In the genomic region with DNA sequence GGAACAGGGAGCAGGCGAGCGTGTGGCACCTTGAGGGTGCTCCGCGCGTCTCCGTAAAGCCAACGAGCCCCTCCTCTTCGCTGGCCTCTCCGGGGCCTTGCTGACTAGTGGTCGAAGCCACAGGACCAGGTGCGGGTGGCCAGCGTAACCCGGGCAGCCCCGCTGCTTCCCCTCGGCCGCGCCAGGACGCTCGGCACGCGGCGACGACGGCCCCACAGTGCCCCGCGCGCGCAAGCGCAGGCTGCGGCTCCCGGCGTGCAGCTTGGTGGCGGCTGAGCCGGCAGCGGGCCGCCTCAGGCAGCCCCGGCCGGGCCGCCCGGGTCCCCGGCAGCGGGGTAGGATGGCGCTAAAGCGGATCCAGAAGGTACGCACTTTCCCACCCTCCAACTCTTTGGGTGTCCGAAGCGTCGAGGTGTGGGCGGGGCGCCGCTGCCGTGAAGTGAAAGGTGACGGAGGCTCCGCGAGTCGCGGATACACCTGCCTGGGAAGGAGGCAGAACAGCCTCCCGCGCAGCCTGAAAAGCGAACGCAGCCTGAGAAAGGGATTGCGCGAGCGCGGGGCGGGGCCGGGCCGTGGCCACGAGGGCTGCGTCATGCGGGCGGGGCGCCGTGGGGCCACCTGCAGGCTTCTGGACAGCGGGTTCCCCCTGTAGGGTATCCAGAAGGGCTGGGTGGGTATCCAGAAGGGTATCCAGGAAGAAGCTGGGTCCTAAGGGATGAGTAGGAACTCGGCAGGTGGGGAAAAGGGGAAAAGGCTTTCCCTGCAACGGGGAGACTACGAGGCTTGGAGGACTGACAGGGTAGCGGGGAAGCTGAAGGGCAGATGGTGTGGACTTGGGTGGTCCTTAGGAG, we compare ENCODE assay signal across 1 cellular context.
TF ChIP-seq lines count a peak whose summit lies in the region.

A gene (plus strand): TSS at position 244 of the 851 bp plus-strand sequence. CDS start 97 bp downstream, at position 341.

TF ChIP-seq in K562, 482 proteins besides CTCF, POLR2A, EP300 and RAD21 (continued from another document and continues in another):
- no peak for TF ChIP-seq U2AF2 (optimal IDR thresholded peaks at IDR 0.05; ENCODE audit: low read depth, low read length)
- TF ChIP-seq, protein P1, sequence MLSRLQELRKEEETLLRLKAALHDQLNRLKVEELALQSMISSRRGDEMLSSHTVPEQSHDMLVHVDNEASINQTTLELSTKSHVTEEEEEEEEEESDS (CRISPR knock-in tag; IDR thresholded peaks at IDR 0.05), result no peak
- TF ChIP-seq ZFP36 (IDR thresholded peaks at IDR 0.05; ENCODE audit: low read depth, low read length, partially characterized antibody), result no peak
- TF ChIP-seq ZKSCAN1 (IDR thresholded peaks at IDR 0.05; ENCODE audit: low read depth, low read length), result no peak
- no peak for TF ChIP-seq ZFPM2 (CRISPR knock-in tag; IDR thresholded peaks at IDR 0.05)
- no peak for TF ChIP-seq BMI1 (IDR thresholded peaks at IDR 0.05; ENCODE audit: low read length)
- TF ChIP-seq ZNF165 (CRISPR knock-in tag; IDR thresholded peaks at IDR 0.05; ENCODE audit: borderline replicate concordance), result no peak
- TF ChIP-seq NFIX (CRISPR knock-in tag; IDR thresholded peaks at IDR 0.05; ENCODE audit: low read depth), result no peak
- TF ChIP-seq SMAD1 (IDR thresholded peaks at IDR 0.05; ENCODE audit: low read depth, low read length, partially characterized antibody), result no peak
- TF ChIP-seq EZH2 (IDR thresholded peaks at IDR 0.05; ENCODE audit: borderline replicate concordance, low read depth, low read length), result no peak
- TF ChIP-seq ETV5 (CRISPR knock-in tag; IDR thresholded peaks at IDR 0.05; ENCODE audit: low read depth), result peak; percentile 26
- TF ChIP-seq SIRT6 (IDR thresholded peaks at IDR 0.05; ENCODE audit: low read depth, low read length), result no peak
- TF ChIP-seq, protein P2, sequence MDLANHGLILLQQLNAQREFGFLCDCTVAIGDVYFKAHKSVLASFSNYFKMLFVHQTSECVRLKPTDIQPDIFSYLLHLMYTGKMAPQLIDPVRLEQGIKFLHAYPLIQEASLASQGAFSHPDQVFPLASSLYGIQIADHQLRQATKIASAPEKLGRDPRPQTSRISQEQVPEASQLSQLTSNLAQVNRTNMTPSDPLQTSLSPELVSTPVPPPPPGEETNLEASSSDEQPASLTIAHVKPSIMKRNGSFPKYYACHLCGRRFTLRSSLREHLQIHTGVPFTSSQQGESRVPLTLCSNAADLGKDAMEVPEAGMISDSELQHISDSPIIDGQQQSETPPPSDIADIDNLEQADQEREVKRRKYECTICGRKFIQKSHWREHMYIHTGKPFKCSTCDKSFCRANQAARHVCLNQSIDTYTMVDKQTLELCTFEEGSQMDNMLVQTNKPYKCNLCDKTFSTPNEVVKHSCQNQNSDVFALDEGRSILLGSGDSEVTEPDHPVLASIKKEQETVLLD (IDR thresholded peaks at IDR 0.05), result no peak
- peak; percentile 77; the same call in 1 of the 2 replicates for TF ChIP-seq ZBTB17 (CRISPR knock-in tag; IDR thresholded peaks at IDR 0.05)
- TF ChIP-seq, protein P3, sequence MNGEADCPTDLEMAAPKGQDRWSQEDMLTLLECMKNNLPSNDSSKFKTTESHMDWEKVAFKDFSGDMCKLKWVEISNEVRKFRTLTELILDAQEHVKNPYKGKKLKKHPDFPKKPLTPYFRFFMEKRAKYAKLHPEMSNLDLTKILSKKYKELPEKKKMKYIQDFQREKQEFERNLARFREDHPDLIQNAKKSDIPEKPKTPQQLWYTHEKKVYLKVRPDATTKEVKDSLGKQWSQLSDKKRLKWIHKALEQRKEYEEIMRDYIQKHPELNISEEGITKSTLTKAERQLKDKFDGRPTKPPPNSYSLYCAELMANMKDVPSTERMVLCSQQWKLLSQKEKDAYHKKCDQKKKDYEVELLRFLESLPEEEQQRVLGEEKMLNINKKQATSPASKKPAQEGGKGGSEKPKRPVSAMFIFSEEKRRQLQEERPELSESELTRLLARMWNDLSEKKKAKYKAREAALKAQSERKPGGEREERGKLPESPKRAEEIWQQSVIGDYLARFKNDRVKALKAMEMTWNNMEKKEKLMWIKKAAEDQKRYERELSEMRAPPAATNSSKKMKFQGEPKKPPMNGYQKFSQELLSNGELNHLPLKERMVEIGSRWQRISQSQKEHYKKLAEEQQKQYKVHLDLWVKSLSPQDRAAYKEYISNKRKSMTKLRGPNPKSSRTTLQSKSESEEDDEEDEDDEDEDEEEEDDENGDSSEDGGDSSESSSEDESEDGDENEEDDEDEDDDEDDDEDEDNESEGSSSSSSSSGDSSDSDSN (IDR thresholded peaks at IDR 0.05; ENCODE audit: borderline replicate concordance in 1 of 2, low read depth in 2 of 2, low read length in 2 of 2), result peak; percentile 78 to 89; a peak in 3 of 4 replicates
- no peak for TF ChIP-seq TRIM28 (IDR thresholded peaks at IDR 0.05)
- no peak; the same call in 1 of the 2 replicates for TF ChIP-seq ZBTB1 (CRISPR knock-in tag; IDR thresholded peaks at IDR 0.05; ENCODE audit: borderline replicate concordance, low read depth)
- peak; percentile 32; the same call in 1 of the 2 replicates for TF ChIP-seq SOX6 (IDR thresholded peaks at IDR 0.05)
- TF ChIP-seq LCOR (CRISPR knock-in tag; IDR thresholded peaks at IDR 0.05), result peak; percentile 65
- no peak; the same call in 1 of the 2 replicates for TF ChIP-seq ERF (CRISPR knock-in tag; IDR thresholded peaks at IDR 0.05)
- no peak for TF ChIP-seq HDAC6 (IDR thresholded peaks at IDR 0.05; ENCODE audit: low read depth, low read length)
- TF ChIP-seq GATAD2A (IDR thresholded peaks at IDR 0.05), result no peak
- peak; percentile 87 for TF ChIP-seq CEBPG (CRISPR knock-in tag; IDR thresholded peaks at IDR 0.05)
- peak in 1 of 2 experiments; percentile 79; a peak in 2 of 4 replicates for TF ChIP-seq CEBPG (tag; conservative IDR thresholded peaks at IDR 0.05 in 1 of 2, IDR thresholded peaks at IDR 0.05 in 1 of 2)
- no peak for TF ChIP-seq STAG1 (CRISPR knock-in tag; IDR thresholded peaks at IDR 0.05; ENCODE audit: borderline replicate concordance)
- no peak for TF ChIP-seq RFX1 (IDR thresholded peaks at IDR 0.05)
- no peak for TF ChIP-seq TAF9B (IDR thresholded peaks at IDR 0.05; ENCODE audit: partially characterized antibody)
- no peak for TF ChIP-seq ELF4 (CRISPR knock-in tag; IDR thresholded peaks at IDR 0.05)
- TF ChIP-seq POU5F1 (IDR thresholded peaks at IDR 0.05; ENCODE audit: borderline replicate concordance, low read depth, low read length, partially characterized antibody), result no peak
- TF ChIP-seq ARID2 (IDR thresholded peaks at IDR 0.05), result no peak
- TF ChIP-seq ZNF445 (CRISPR knock-in tag; IDR thresholded peaks at IDR 0.05; ENCODE audit: low read depth), result no peak
- TF ChIP-seq ZNF785 (CRISPR knock-in tag; IDR thresholded peaks at IDR 0.05), result no peak
- TF ChIP-seq KLF13 (tag; IDR thresholded peaks at IDR 0.05; ENCODE audit: borderline replicate concordance, low read depth), result no peak
- no peak for TF ChIP-seq ZNF253 (CRISPR knock-in tag; conservative IDR thresholded peaks at IDR 0.05)
- TF ChIP-seq ZEB2 (IDR thresholded peaks at IDR 0.05), result peak; percentile 77
- TF ChIP-seq, protein P4, sequence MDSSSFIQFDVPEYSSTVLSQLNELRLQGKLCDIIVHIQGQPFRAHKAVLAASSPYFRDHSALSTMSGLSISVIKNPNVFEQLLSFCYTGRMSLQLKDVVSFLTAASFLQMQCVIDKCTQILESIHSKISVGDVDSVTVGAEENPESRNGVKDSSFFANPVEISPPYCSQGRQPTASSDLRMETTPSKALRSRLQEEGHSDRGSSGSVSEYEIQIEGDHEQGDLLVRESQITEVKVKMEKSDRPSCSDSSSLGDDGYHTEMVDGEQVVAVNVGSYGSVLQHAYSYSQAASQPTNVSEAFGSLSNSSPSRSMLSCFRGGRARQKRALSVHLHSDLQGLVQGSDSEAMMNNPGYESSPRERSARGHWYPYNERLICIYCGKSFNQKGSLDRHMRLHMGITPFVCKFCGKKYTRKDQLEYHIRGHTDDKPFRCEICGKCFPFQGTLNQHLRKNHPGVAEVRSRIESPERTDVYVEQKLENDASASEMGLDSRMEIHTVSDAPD (CRISPR knock-in tag; IDR thresholded peaks at IDR 0.05), result no peak
- no peak for TF ChIP-seq U2AF1 (optimal IDR thresholded peaks at IDR 0.05; ENCODE audit: low read depth, low read length)
- TF ChIP-seq, protein P5, sequence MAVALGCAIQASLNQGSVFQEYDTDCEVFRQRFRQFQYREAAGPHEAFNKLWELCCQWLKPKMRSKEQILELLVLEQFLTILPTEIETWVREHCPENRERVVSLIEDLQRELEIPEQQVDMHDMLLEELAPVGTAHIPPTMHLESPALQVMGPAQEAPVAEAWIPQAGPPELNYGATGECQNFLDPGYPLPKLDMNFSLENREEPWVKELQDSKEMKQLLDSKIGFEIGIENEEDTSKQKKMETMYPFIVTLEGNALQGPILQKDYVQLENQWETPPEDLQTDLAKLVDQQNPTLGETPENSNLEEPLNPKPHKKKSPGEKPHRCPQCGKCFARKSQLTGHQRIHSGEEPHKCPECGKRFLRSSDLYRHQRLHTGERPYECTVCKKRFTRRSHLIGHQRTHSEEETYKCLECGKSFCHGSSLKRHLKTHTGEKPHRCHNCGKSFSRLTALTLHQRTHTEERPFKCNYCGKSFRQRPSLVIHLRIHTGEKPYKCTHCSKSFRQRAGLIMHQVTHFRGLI (CRISPR knock-in tag; IDR thresholded peaks at IDR 0.05), result peak; percentile 18; the same call in 1 of the 2 replicates
- TF ChIP-seq, protein P6, sequence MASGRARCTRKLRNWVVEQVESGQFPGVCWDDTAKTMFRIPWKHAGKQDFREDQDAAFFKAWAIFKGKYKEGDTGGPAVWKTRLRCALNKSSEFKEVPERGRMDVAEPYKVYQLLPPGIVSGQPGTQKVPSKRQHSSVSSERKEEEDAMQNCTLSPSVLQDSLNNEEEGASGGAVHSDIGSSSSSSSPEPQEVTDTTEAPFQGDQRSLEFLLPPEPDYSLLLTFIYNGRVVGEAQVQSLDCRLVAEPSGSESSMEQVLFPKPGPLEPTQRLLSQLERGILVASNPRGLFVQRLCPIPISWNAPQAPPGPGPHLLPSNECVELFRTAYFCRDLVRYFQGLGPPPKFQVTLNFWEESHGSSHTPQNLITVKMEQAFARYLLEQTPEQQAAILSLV (tag; IDR thresholded peaks at IDR 0.05), result no peak
- TF ChIP-seq, protein P7, sequence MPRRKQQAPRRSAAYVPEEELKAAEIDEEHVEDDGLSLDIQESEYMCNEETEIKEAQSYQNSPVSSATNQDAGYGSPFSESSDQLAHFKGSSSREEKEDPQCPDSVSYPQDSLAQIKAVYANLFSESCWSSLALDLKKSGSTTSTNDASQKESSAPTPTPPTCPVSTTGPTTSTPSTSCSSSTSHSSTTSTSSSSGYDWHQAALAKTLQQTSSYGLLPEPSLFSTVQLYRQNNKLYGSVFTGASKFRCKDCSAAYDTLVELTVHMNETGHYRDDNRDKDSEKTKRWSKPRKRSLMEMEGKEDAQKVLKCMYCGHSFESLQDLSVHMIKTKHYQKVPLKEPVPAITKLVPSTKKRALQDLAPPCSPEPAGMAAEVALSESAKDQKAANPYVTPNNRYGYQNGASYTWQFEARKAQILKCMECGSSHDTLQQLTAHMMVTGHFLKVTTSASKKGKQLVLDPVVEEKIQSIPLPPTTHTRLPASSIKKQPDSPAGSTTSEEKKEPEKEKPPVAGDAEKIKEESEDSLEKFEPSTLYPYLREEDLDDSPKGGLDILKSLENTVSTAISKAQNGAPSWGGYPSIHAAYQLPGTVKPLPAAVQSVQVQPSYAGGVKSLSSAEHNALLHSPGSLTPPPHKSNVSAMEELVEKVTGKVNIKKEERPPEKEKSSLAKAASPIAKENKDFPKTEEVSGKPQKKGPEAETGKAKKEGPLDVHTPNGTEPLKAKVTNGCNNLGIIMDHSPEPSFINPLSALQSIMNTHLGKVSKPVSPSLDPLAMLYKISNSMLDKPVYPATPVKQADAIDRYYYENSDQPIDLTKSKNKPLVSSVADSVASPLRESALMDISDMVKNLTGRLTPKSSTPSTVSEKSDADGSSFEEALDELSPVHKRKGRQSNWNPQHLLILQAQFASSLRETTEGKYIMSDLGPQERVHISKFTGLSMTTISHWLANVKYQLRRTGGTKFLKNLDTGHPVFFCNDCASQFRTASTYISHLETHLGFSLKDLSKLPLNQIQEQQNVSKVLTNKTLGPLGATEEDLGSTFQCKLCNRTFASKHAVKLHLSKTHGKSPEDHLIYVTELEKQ (CRISPR knock-in tag; IDR thresholded peaks at IDR 0.05), result no peak
- TF ChIP-seq TBL1XR1 (IDR thresholded peaks at IDR 0.05; ENCODE audit: low read length in 2 of 2), result peak in 1 of 2 experiments; percentile 15; a peak in 1 of 4 replicates
- TF ChIP-seq, protein P8, sequence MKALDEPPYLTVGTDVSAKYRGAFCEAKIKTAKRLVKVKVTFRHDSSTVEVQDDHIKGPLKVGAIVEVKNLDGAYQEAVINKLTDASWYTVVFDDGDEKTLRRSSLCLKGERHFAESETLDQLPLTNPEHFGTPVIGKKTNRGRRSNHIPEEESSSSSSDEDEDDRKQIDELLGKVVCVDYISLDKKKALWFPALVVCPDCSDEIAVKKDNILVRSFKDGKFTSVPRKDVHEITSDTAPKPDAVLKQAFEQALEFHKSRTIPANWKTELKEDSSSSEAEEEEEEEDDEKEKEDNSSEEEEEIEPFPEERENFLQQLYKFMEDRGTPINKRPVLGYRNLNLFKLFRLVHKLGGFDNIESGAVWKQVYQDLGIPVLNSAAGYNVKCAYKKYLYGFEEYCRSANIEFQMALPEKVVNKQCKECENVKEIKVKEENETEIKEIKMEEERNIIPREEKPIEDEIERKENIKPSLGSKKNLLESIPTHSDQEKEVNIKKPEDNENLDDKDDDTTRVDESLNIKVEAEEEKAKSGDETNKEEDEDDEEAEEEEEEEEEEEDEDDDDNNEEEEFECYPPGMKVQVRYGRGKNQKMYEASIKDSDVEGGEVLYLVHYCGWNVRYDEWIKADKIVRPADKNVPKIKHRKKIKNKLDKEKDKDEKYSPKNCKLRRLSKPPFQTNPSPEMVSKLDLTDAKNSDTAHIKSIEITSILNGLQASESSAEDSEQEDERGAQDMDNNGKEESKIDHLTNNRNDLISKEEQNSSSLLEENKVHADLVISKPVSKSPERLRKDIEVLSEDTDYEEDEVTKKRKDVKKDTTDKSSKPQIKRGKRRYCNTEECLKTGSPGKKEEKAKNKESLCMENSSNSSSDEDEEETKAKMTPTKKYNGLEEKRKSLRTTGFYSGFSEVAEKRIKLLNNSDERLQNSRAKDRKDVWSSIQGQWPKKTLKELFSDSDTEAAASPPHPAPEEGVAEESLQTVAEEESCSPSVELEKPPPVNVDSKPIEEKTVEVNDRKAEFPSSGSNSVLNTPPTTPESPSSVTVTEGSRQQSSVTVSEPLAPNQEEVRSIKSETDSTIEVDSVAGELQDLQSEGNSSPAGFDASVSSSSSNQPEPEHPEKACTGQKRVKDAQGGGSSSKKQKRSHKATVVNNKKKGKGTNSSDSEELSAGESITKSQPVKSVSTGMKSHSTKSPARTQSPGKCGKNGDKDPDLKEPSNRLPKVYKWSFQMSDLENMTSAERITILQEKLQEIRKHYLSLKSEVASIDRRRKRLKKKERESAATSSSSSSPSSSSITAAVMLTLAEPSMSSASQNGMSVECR (CRISPR knock-in tag; IDR thresholded peaks at IDR 0.05), result peak; percentile 82; the same call in 1 of the 2 replicates
- TF ChIP-seq DDX20 (tag; IDR thresholded peaks at IDR 0.05; ENCODE audit: low read depth), result no peak
- TF ChIP-seq, protein P9, sequence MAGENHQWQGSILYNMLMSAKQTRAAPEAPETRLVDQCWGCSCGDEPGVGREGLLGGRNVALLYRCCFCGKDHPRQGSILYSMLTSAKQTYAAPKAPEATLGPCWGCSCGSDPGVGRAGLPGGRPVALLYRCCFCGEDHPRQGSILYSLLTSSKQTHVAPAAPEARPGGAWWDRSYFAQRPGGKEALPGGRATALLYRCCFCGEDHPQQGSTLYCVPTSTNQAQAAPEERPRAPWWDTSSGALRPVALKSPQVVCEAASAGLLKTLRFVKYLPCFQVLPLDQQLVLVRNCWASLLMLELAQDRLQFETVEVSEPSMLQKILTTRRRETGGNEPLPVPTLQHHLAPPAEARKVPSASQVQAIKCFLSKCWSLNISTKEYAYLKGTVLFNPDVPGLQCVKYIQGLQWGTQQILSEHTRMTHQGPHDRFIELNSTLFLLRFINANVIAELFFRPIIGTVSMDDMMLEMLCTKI (IDR thresholded peaks at IDR 0.05; ENCODE audit: partially characterized antibody), result no peak
- no peak; the same call in 1 of the 2 replicates for TF ChIP-seq PRMT5 (CRISPR knock-in tag; IDR thresholded peaks at IDR 0.05)
- no peak for TF ChIP-seq ZNF780A (CRISPR knock-in tag; IDR thresholded peaks at IDR 0.05)
